Comparison of ENCODE assay signal across 12 cellular contexts in genomic region chr2:235658371-235659174, GRCh38.
DNase-seq lines count a peak whose midpoint lies in the region; ATAC-seq, FAIRE-seq and TF ChIP-seq lines count a peak whose summit lies in the region.
"Had no signal": no experiment of that assay in that cellular context is flagged by ENCODE, and none has a peak within 500 bp of the region (broad histone marks: within the 10 kb centered on the region; RNA-seq: fewer than 3 reads in every experiment).

No MANE protein-coding gene starts in this region.

- WGBS in mesodermal cell (ENCODE audit: insufficient coverage in 2 of 2), 2 experiments: 4 to 7% methylated on average over 6 to 7 of the region's 19 CpGs
- WGBS in transverse colon (ENCODE audit: low coverage in 1 of 2), 2 donors: 17 to 24% methylated on average over 10 to 19 of the region's 19 CpGs

- in situ Hi-C loops in transverse colon (cut with MboI; ENCODE audit: low pct_ligation_motif_present in 1 of 4, low pct_unique_long_range_greater_than_20kb in 1 of 4, low sequenced_read_pairs in 3 of 4): no loop called here

- no peaks in the 10 kb centered on the region for H3K36me3 Mint-ChIP-seq in brain

- TF ChIP-seq POLR2A in transverse colon (IDR thresholded peaks at IDR 0.05): no peak

- H3K4me1 ChIP-seq in left ventricle myocardium inferior (peaks cover 39% of the 10 kb centered on the region), mesodermal cell (ENCODE audit: control insufficient read depth, insufficient read depth, low read length, poor library complexity, severe bottlenecking) (peaks cover 42% of the 10 kb centered on the region), transverse colon (peaks cover 22 to 48% (median 34%) of the 10 kb centered on the region in 4 donors)
- H3K4me1 ChIP-seq: right lobe of liver had no signal

- H3K36me3 ChIP-seq in left ventricle myocardium inferior: no peaks in the 10 kb centered on the region
- no peaks in the 10 kb centered on the region for H3K36me3 ChIP-seq in mesodermal cell (ENCODE audit: control insufficient read depth, insufficient read depth, low read length)
- no peaks in the 10 kb centered on the region for H3K36me3 ChIP-seq in transverse colon
- H3K36me3 ChIP-seq: right lobe of liver had no signal

- peaks cover 4% of the 10 kb centered on the region for H3K27me3 Mint-ChIP-seq in brain

- no peak for DNase-seq in Right ventricle myocardium superior
- no peak for DNase-seq in left ventricle myocardium inferior
- DNase-seq in transverse colon: no peak
- no peak for DNase-seq in effector CD8-positive, alpha-beta T cell (lab: John Stamatoyannopoulos, UW)
- DNase-seq in HTR-8/SVneo (ENCODE audit: insufficient read length, low spot score): no peak
- DNase-seq: NCI-H446 treated with DMSO at 0.1 percent for 48 hours, right lobe of liver had no signal

- H3K4me3 ChIP-seq in left ventricle myocardium inferior (no peak overlapping the region), mesodermal cell (ENCODE audit: extremely low read depth, insufficient read depth, low read length, poor library complexity, severe bottlenecking) (no peak overlapping the region), transverse colon (no peak overlapping the region)
- H3K4me3 ChIP-seq: right lobe of liver had no signal

- intact Hi-C loops in Right ventricle myocardium superior (cut with DNase I) (no loop called here), left ventricle myocardium inferior (cut with micrococcal nuclease) (no loop called here), transverse colon (cut with DNase I; ENCODE audit: low total_unique reads) (no loop called here)

- H3K9me3 Mint-ChIP-seq in brain: no peaks in the 10 kb centered on the region

- H3K4me1 Mint-ChIP-seq in brain: peaks cover 96% of the 10 kb centered on the region

- peak overlapping the region; percentile 58 to 78 (median 74) for H3K4me3 Mint-ChIP-seq in brain

- no peaks in the 10 kb centered on the region for H3K9me3 ChIP-seq in left ventricle myocardium inferior (replicated peaks)
- no peaks in the 10 kb centered on the region for H3K9me3 ChIP-seq in mesodermal cell (ENCODE audit: control insufficient read depth, low read length)
- H3K9me3 ChIP-seq in transverse colon: no peaks in the 10 kb centered on the region
- H3K9me3 ChIP-seq: right lobe of liver had no signal

- peak overlapping the region; percentile 86 to 97 (median 91) for H3K27ac Mint-ChIP-seq in brain

- H3K27me3 ChIP-seq in left ventricle myocardium inferior (ENCODE audit: low read depth) (no peaks in the 10 kb centered on the region), transverse colon (no peaks in the 10 kb centered on the region)
- H3K27me3 ChIP-seq: right lobe of liver had no signal

- ATAC-seq in Right ventricle myocardium superior (ENCODE audit: poor library complexity) (peak; percentile 9), GM18868 (IDR thresholded peaks at IDR 0.05; ENCODE audit: unreplicated experiment) (no peak)
- ATAC-seq: esophagus mucosa had no signal

- H3K27ac ChIP-seq in left ventricle myocardium inferior (replicated peaks) (no peak overlapping the region), mesodermal cell (ENCODE audit: low read depth, low read length, severe bottlenecking) (peak overlapping the region; percentile 43), transverse colon (peak overlapping the region; percentile 48 to 56 (median 54))
- H3K27ac ChIP-seq: right lobe of liver had no signal

- no peak for FAIRE-seq in HTR-8/SVneo (lab: Jason Lieb, UNC)
- FAIRE-seq: keratinocyte had no signal

- TF ChIP-seq CTCF in left ventricle myocardium inferior (IDR thresholded peaks at IDR 0.05; ENCODE audit: borderline replicate concordance) (no peak), brain (conservative IDR thresholded peaks at IDR 0.05) (no peak), transverse colon (IDR thresholded peaks at IDR 0.05) (no peak)

- TF ChIP-seq EP300 in transverse colon (IDR thresholded peaks at IDR 0.05; ENCODE audit: low read depth): no peak
